Comparison of ENCODE assay signal across 8 cellular contexts in the genomic region with DNA sequence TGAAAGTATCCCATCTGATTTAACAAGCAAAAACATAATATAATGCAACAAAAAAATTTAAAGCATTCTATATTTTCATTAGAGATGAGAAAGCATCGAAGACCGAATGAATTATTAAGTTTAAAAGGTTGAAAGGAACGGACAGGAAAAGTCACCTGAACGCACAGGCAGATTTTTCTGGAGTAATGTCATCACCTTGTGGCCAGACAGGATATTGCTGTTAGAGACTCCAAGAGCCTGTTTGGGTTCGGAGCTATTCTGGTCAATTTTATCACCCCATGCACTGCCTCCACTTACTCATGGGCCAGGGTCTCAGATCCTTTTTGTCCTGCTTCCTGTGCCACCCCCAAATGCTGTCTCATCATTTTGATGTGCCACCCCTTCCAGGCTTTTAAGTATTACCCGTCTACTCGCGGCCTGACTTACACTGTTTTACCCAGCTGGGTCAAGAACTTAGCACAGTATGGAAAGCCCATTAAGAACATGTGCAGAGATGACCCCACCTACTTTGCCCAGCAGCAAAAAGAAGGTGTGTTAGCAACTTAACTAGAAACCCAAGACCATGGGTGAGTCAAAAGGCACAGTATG. TPM values are rescaled to one million over a fixed set of nuclear protein-coding genes. Genes with fewer than 3 reads are reported as not detected.
DNase-seq lines count a peak whose midpoint lies in the region; ATAC-seq, FAIRE-seq and TF ChIP-seq lines count a peak whose summit lies in the region.

No MANE protein-coding gene starts in this region.

- H3K9ac ChIP-seq in colonic mucosa (ENCODE audit: low read depth in 2 of 2, low read length in 2 of 2), result no peak overlapping the region

- POLR2A ChIA-PET in BJ (lab: Charles Lee), result interaction anchor here (0.7 to 0.8 kb wide), 2 partner anchors 216 to 1368 kb away, joined by 3 read pairs; no protein-coding TSS in a partner anchor

- H3K27ac ChIP-seq in colonic mucosa, result no peak overlapping the region
- no peak overlapping the region for H3K27ac ChIP-seq in lower lobe of right lung
- no peak overlapping the region for H3K27ac ChIP-seq in suprapubic skin

- CTCF ChIA-PET in BJ (lab: Yijun Ruan, JAX), result interaction anchor here (0.5 to 4.9 kb wide), 38 partner anchors 9 to 462 kb away, joined by 3 to 95 read pairs (median 5); a partner anchor contains a TSS

- DNase-seq in BJ (ENCODE audit: low read depth) (no peak), GM19238 (ENCODE audit: insufficient read length, low spot score) (peak; percentile 22), NCI-H1417 (lab: John Stamatoyannopoulos, UW) (peak; percentile 42 to 84 (median 65)), colonic mucosa (peak; percentile 58), lower lobe of right lung (no peak), suprapubic skin (ENCODE audit: low spot score in 2 of 2) (no peak)

- peak; percentile 88 for TF ChIP-seq CTCF in BJ (IDR thresholded peaks at IDR 0.05; ENCODE audit: insufficient read depth, low read depth, low read length)
- peak; percentile 81 for TF ChIP-seq CTCF in colonic mucosa (IDR thresholded peaks at IDR 0.05)
- peak; percentile 89 for TF ChIP-seq CTCF in lower lobe of right lung (IDR thresholded peaks at IDR 0.05)
- TF ChIP-seq CTCF in suprapubic skin (IDR thresholded peaks at IDR 0.05), result peak; percentile 80 to 91

- ATAC-seq in lower lobe of right lung, result peak; percentile 76 to 81
- no peak for ATAC-seq in GM19452 (IDR thresholded peaks at IDR 0.05; ENCODE audit: unreplicated experiment)

- WGBS in suprapubic skin, result 31% methylated on average over 8 of the region's 8 CpGs

- H3K4me3 ChIP-seq in BJ (ENCODE audit: low read depth, low read length) (no peak overlapping the region), colonic mucosa (no peak overlapping the region), lower lobe of right lung (no peak overlapping the region), suprapubic skin (no peak overlapping the region)

- TF ChIP-seq POLR2A in suprapubic skin (IDR thresholded peaks at IDR 0.05), result no peak

- intact Hi-C loops in colonic mucosa (cut with DNase I), result loop anchor here (5.0 kb wide), 1 partner anchor 218 kb away; no protein-coding TSS in a partner anchor
- intact Hi-C loops in lower lobe of right lung (cut with DNase I), result no loop called here

- no peaks in the 10 kb centered on the region for H3K9me3 ChIP-seq in colonic mucosa
- no peaks in the 10 kb centered on the region for H3K9me3 ChIP-seq in lower lobe of right lung
- no peaks in the 10 kb centered on the region for H3K9me3 ChIP-seq in suprapubic skin

- no peak for TF ChIP-seq EP300 in suprapubic skin (IDR thresholded peaks at IDR 0.05)

- H3K4me1 ChIP-seq in colonic mucosa (no peaks in the 10 kb centered on the region), lower lobe of right lung (no peaks in the 10 kb centered on the region), suprapubic skin (no peaks in the 10 kb centered on the region)

- H3K27me3 ChIP-seq in BJ (ENCODE audit: control insufficient read depth, insufficient read depth, low read length), result peaks cover 2% of the 10 kb centered on the region
- no peaks in the 10 kb centered on the region for H3K27me3 ChIP-seq in colonic mucosa
- no peaks in the 10 kb centered on the region for H3K27me3 ChIP-seq in lower lobe of right lung (ENCODE audit: low read depth)
- H3K27me3 ChIP-seq in suprapubic skin, result no peaks in the 10 kb centered on the region

- FAIRE-seq in TTC549 (lab: Jason Lieb, UNC), result peak; percentile 58

- no peaks in the 10 kb centered on the region for H3K36me3 ChIP-seq in BJ (ENCODE audit: control insufficient read depth, insufficient read depth, low read length)
- H3K36me3 ChIP-seq in colonic mucosa, result no peaks in the 10 kb centered on the region
- no peaks in the 10 kb centered on the region for H3K36me3 ChIP-seq in lower lobe of right lung
- H3K36me3 ChIP-seq in suprapubic skin, result no peaks in the 10 kb centered on the region

RNA-seq across cellular contexts. Expression of a gene that starts 27.3 kb away (rescaled TPM):
- polyA plus RNA-seq in BJ (2011; rRNA removed), result not detected in 2 replicates
- not detected in 2 replicates for polyA minus RNA-seq in BJ (2011; rRNA and poly(A)+ RNA removed)
- under 1 TPM in 1 of 2 donors, not detected in 1; 0.32 TPM for total RNA-seq in colonic mucosa
- total RNA-seq in lower lobe of right lung, result 53.3 TPM
- not detected for total RNA-seq in suprapubic skin

RNA-seq across cellular contexts. Expression of a gene that starts 49.0 kb away (rescaled TPM):
- polyA plus RNA-seq in BJ (2011; rRNA removed), result not detected in 2 replicates
- not detected in 2 replicates for polyA minus RNA-seq in BJ (2011; rRNA and poly(A)+ RNA removed)
- total RNA-seq in colonic mucosa, result not detected
- total RNA-seq in lower lobe of right lung, result not detected
- not detected for total RNA-seq in suprapubic skin

RNA-seq across cellular contexts. Expression of a gene that starts 54.2 kb away (rescaled TPM):
- polyA plus RNA-seq in BJ (2011; rRNA removed), result not detected in 2 replicates
- polyA minus RNA-seq in BJ (2011; rRNA and poly(A)+ RNA removed), result not detected in 2 replicates
- total RNA-seq in colonic mucosa (not detected), lower lobe of right lung (0.24 TPM), suprapubic skin (not detected)

Comparison
In these comparisons a context has a peak if more than half of its experiments do, and no peak if none do; other contexts are left out.
1. DNase-seq: peak in GM19238 (single experiment), NCI-H1417 (3 of 3) and colonic mucosa (single experiment); none in BJ (single experiment), lower lobe of right lung (single experiment) and suprapubic skin (0 of 2).
2. RNA of a gene that starts 27.3 kb away (total RNA-seq): 53.3 TPM in lower lobe of right lung (single experiment); 0.32 TPM in colonic mucosa and not detected in suprapubic skin; every median in the first group is over 10 times any median in the second.
3. Peak in every context shown above with its lines, with median percentiles within 50 percentile points of each other: CTCF ChIP-seq.